ENCODE assay signal across 19 cellular contexts in the genomic region with DNA sequence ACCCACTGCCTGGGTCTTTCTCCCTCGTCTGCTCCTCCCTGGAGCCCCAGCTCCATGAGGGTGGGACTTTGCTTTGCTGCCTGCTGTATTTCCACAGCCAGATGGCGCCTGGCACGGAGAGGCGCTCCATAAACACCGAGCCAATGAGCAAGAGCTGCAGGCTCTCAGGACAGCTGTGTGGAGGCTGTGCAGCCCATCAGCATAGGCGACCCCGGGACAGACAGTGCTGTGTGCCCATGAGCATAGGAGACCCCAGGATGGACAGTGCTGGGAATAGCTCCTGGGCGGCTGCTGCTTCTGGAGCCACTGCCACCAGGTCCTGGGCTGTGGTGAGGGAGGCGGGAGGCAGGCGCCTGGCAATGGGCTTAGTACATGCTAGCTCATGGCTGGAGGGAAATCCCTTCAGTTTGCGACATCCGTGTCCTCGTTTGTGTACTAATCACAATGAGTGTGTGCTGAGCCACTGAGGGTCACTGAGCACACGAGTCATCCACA. TPM values are rescaled to one million over a fixed set of nuclear protein-coding genes. Genes with fewer than 3 reads are reported as not detected.
DNase-seq lines count a peak whose midpoint lies in the region; ATAC-seq, FAIRE-seq and TF ChIP-seq lines count a peak whose summit lies in the region.
"Had no signal": no experiment of that assay in that cellular context is flagged by ENCODE, and none has a peak within 500 bp of the region (broad histone marks: within the 10 kb centered on the region; RNA-seq: fewer than 3 reads in every experiment).

No MANE protein-coding gene starts in this region.

- no peak for FAIRE-seq in HepG2 (lab: Jason Lieb, UNC)

- no peak overlapping the region for H2AFZ ChIP-seq in HepG2 (ENCODE audit: low read length)

- no peak overlapping the region for H3K4me3 ChIP-seq in brain microvascular endothelial cell (ENCODE audit: low read depth, low read length)
- H3K4me3 ChIP-seq in HepG2 (replicated peaks in 1 of 3; ENCODE audit: insufficient read depth in 1 of 3, low read depth in 2 of 3, low read length in 3 of 3), result no peak overlapping the region
- H3K4me3 ChIP-seq: heart right ventricle, uterus had no signal

- H3K9me3 Mint-ChIP-seq in immature natural killer cell, result no peaks in the 10 kb centered on the region
- H3K9me3 Mint-ChIP-seq: T-helper 1 cell treated with Interleukin-12 subunit alpha and Interleukin-12 subunit beta and Interleukin-4 antibody, amounts not matched to agents 30 μg/mL and 1 μg/mL, for 36 hours had no signal

- H3K9ac ChIP-seq in HepG2 (ENCODE audit: insufficient read depth, low read depth, low read length), result no peak overlapping the region

- BruUV-seq in HepG2 (replicated peaks; lab: Mats Ljungman, UMichigan), result no TSS peak

- TF ChIP-seq RAD21 in HepG2 (CRISPR knock-in tag; IDR thresholded peaks at IDR 0.05), result no peak

- peak; percentile 58 for ATAC-seq in HepG2
- ATAC-seq: naive thymus-derived CD8-positive, alpha-beta T cell had no signal

- peak; percentile 58 for DNase-seq in activated effector memory CD4-positive, alpha-beta T cell treated with anti-CD3 and anti-CD28 coated beads, Interleukin-2, amount 50 U/mL, for 16 hours
- no peak for DNase-seq in activated effector memory CD4-positive, alpha-beta T cell treated with Interleukin-2 at 50 U/mL for 16 hours
- DNase-seq in brain microvascular endothelial cell (no peak), HepG2 (ENCODE audit: low spot score) (no peak), immature natural killer cell (no peak), HPDE6-E6E7 (ENCODE audit: extremely low spot score) (no peak), GM10266 (ENCODE audit: extremely low spot score) (no peak), NCI-H2081 treated with DMSO at 0.1 percent for 48 hours (lab: John Stamatoyannopoulos, UW) (no peak)
- DNase-seq: activated CD4-positive, alpha-beta T cell treated with anti-CD3 and anti-CD28 coated beads for 4 hours; activated T-cell treated with anti-CD3 and anti-CD28 coated beads, Interleukin-2, amount 50 U/mL, for 1 hour; erythroblast; heart right ventricle; KBM-7; naive thymus-derived CD8-positive, alpha-beta T cell; NCI-H526; right cardiac atrium; stimulated activated CD4-positive, alpha-beta T cell treated with anti-CD3 and anti-CD28 coated beads, Interleukin-4, amount 100 ng/mL, for 24 hours; uterus had no signal

- H3K79me2 ChIP-seq in HepG2 (ENCODE audit: insufficient read depth, low read length), result no peaks in the 10 kb centered on the region

- H3K27ac Mint-ChIP-seq in immature natural killer cell, result no peak overlapping the region
- H3K27ac Mint-ChIP-seq: naive thymus-derived CD8-positive, alpha-beta T cell; T-helper 1 cell treated with Interleukin-12 subunit alpha and Interleukin-12 subunit beta and Interleukin-4 antibody, amounts not matched to agents 30 μg/mL and 1 μg/mL, for 36 hours had no signal

- H3K36me3 ChIP-seq in brain microvascular endothelial cell (replicated peaks) (peaks cover 26% of the 10 kb centered on the region), HepG2 (replicated peaks in 1 of 2; ENCODE audit: control insufficient read depth in 1 of 2, insufficient read depth in 2 of 2, low read length in 2 of 2) (peaks cover 13 to 57% of the 10 kb centered on the region in 2 experiments; a peak in 4 of 5 replicates)
- H3K36me3 ChIP-seq: uterus had no signal

- H3K9me3 ChIP-seq in HepG2 (ENCODE audit: low read length), result no peaks in the 10 kb centered on the region
- H3K9me3 ChIP-seq: heart right ventricle, uterus had no signal

- H4K20me1 ChIP-seq in HepG2 (ENCODE audit: insufficient read depth, low read length), result no peaks in the 10 kb centered on the region

- no peak overlapping the region for H3K4me3 Mint-ChIP-seq in immature natural killer cell
- H3K4me3 Mint-ChIP-seq: naive thymus-derived CD8-positive, alpha-beta T cell; T-helper 1 cell treated with Interleukin-12 subunit alpha and Interleukin-12 subunit beta and Interleukin-4 antibody, amounts not matched to agents 30 μg/mL and 1 μg/mL, for 36 hours had no signal

- H3K36me3 Mint-ChIP-seq in immature natural killer cell, result peaks cover 22 to 56% (median 25%) of the 10 kb centered on the region in 3 donors

- TF ChIP-seq POLR2A in HepG2 (IDR thresholded peaks at IDR 0.05; ENCODE audit: insufficient read depth in 1 of 2, low read depth in 2 of 2, low read length in 2 of 2), result no peak

- POLR2A ChIA-PET in HepG2 (lab: Yijun Ruan, JAX), result interaction anchor here (0.9 kb wide), 1 partner anchor 52 kb away, joined by 3 read pairs; no protein-coding TSS in a partner anchor

- H3K27me3 Mint-ChIP-seq in immature natural killer cell (ENCODE audit: low read depth in 3 of 3), result peaks cover 0 to 2% (median 0%) of the 10 kb centered on the region in 3 donors
- H3K27me3 Mint-ChIP-seq: naive thymus-derived CD8-positive, alpha-beta T cell had no signal

- CTCF ChIA-PET in HepG2 (lab: Yijun Ruan, JAX; ENCODE audit: low intra/inter-chr PET ratio, low total read pairs), result no interaction called here

- H3K27ac ChIP-seq in brain microvascular endothelial cell, result no peak overlapping the region
- H3K27ac ChIP-seq in HepG2 (ENCODE audit: extremely low read length, insufficient read depth, low read length), result no peak overlapping the region
- H3K27ac ChIP-seq: heart right ventricle, uterus had no signal

- intact Hi-C loops in HepG2 (cut with micrococcal nuclease; ENCODE audit: unreplicated experiment), result no loop called here

- no peaks in the 10 kb centered on the region for H3K4me1 ChIP-seq in HepG2 (ENCODE audit: insufficient read depth, low read length)
- H3K4me1 ChIP-seq: heart right ventricle, uterus had no signal

- H3K4me1 Mint-ChIP-seq in immature natural killer cell, result no peaks in the 10 kb centered on the region
- H3K4me1 Mint-ChIP-seq: naive thymus-derived CD8-positive, alpha-beta T cell had no signal

- no peak for TF ChIP-seq EP300 in HepG2 (IDR thresholded peaks at IDR 0.05; ENCODE audit: low read depth in 2 of 2, low read length in 2 of 2)
- no peak for TF ChIP-seq EP300 in HepG2 (CRISPR knock-in tag; IDR thresholded peaks at IDR 0.05; ENCODE audit: borderline replicate concordance)

- WGBS in HepG2 (ENCODE audit: low lambda C conversion rate), result 95% methylated on average over 5 of the region's 14 CpGs

- in situ Hi-C loops in brain microvascular endothelial cell (cut with HindIII; ENCODE audit: low pct_ligation_motif_present, low sequenced_read_pairs), result no loop called here
- in situ Hi-C loops in HepG2 (cut with HindIII; ENCODE audit: extremely low pct_ligation_motif_present, low pct_unique_long_range_greater_than_20kb), result no loop called here

- H3K27me3 ChIP-seq in brain microvascular endothelial cell (replicated peaks), result no peaks in the 10 kb centered on the region
- H3K27me3 ChIP-seq in HepG2 (ENCODE audit: control insufficient read depth in 1 of 2, insufficient read depth in 2 of 2, low read length in 2 of 2), result no peaks in the 10 kb centered on the region
- H3K27me3 ChIP-seq: heart right ventricle, uterus had no signal

- no peak overlapping the region for H3K4me2 ChIP-seq in HepG2 (ENCODE audit: low read depth, low read length)

- TF ChIP-seq CTCF in brain microvascular endothelial cell (IDR thresholded peaks at IDR 0.05; ENCODE audit: low read depth, low read length, missing control alignments) (peak; percentile 18), HepG2 (CRISPR knock-in tag; IDR thresholded peaks at IDR 0.05) (peak; percentile 16; the same call in 1 of the 2 replicates), GM10266 (IDR thresholded peaks at IDR 0.05; ENCODE audit: control insufficient read depth, insufficient read depth, low read depth, missing control alignments) (no peak)

RNA-seq across cellular contexts. Expression of a gene that starts 29.2 kb away (rescaled TPM):
- 20.4 and 33.8 TPM in 2 replicates for total RNA-seq in HepG2 (2016; rRNA removed; fragmentation: Illumina TruSeq; extraction: Trizol)
- 4.7 and 5.7 TPM in 2 replicates for total RNA-seq in HepG2 (2016; cell fraction: cytosol; rRNA removed; fragmentation: Illumina TruSeq; extraction: Trizol; ENCODE audit: low read depth)
- 17.2 and 21.3 TPM in 2 replicates for total RNA-seq in HepG2 (2016; cell fraction: insoluble cytoplasmic fraction; rRNA removed; fragmentation: Illumina TruSeq; extraction: Trizol)
- total RNA-seq in HepG2 (2016; cell fraction: membrane; rRNA removed; fragmentation: Illumina TruSeq; extraction: Trizol), result 17.1 and 18.2 TPM in 2 replicates
- 17.8 and 20.6 TPM in 2 replicates for total RNA-seq in HepG2 (2016; cell fraction: nucleus; rRNA removed; fragmentation: Illumina TruSeq; extraction: Trizol)
- polyA plus RNA-seq in HepG2 (2011; rRNA removed), result 19.0 and 30.1 TPM in 2 replicates
- 11.3 and 14.0 TPM in 2 replicates for polyA plus RNA-seq in HepG2 (2011; cell fraction: cytosol; rRNA removed)
- polyA plus RNA-seq in HepG2 (2011; cell fraction: nucleus; rRNA removed), result 34.2 TPM in 2 replicates
- 18.2 and 19.8 TPM in 2 replicates for polyA plus RNA-seq in HepG2 (2012)
- 5.7 and 6.7 TPM in 2 replicates for polyA plus RNA-seq in HepG2 (2016; cell fraction: cytosol; fragmentation: Illumina TruSeq; extraction: Trizol; ENCODE audit: low read depth)
- polyA plus RNA-seq in HepG2 (2016; cell fraction: insoluble cytoplasmic fraction; fragmentation: Illumina TruSeq; extraction: Trizol; ENCODE audit: low read depth), result 33.6 and 43.4 TPM in 2 replicates
- 16.8 and 19.5 TPM in 2 replicates for polyA plus RNA-seq in HepG2 (2016; cell fraction: membrane; fragmentation: Illumina TruSeq; extraction: Trizol; ENCODE audit: low read depth)
- 33.5 and 33.9 TPM in 2 replicates for polyA plus RNA-seq in HepG2 (2016; cell fraction: nucleus; fragmentation: Illumina TruSeq; extraction: Trizol; ENCODE audit: insufficient read depth, low read depth)
- polyA minus RNA-seq in HepG2 (2011; rRNA and poly(A)+ RNA removed; ENCODE audit: low replicate concordance), result 21.1 and 36.0 TPM in 2 replicates
- 17.0 and 22.2 TPM in 2 replicates for polyA minus RNA-seq in HepG2 (2011; cell fraction: cytosol; rRNA and poly(A)+ RNA removed)
- 32.4 and 38.9 TPM in 2 replicates for polyA minus RNA-seq in HepG2 (2011; cell fraction: nucleus; rRNA and poly(A)+ RNA removed)
- polyA plus RNA-seq in immature natural killer cell, result 10 to 100 TPM in 2 of 3 donors, 1 to 10 TPM in 1; 2.5 to 32.7 (median 18.2) TPM

RNA-seq across cellular contexts. Expression of a gene that starts 29.4 kb away (rescaled TPM):
- total RNA-seq in HepG2 (2016; rRNA removed; fragmentation: Illumina TruSeq; extraction: Trizol), result 8.7 and 9.3 TPM in 2 replicates
- 1.4 and 1.6 TPM in 2 replicates for total RNA-seq in HepG2 (2016; cell fraction: cytosol; rRNA removed; fragmentation: Illumina TruSeq; extraction: Trizol; ENCODE audit: low read depth)
- total RNA-seq in HepG2 (2016; cell fraction: insoluble cytoplasmic fraction; rRNA removed; fragmentation: Illumina TruSeq; extraction: Trizol), result 8.7 and 9.2 TPM in 2 replicates
- 4.1 and 4.7 TPM in 2 replicates for total RNA-seq in HepG2 (2016; cell fraction: membrane; rRNA removed; fragmentation: Illumina TruSeq; extraction: Trizol)
- 5.0 and 6.1 TPM in 2 replicates for total RNA-seq in HepG2 (2016; cell fraction: nucleus; rRNA removed; fragmentation: Illumina TruSeq; extraction: Trizol)
- 4.6 and 4.8 TPM in 2 replicates for polyA plus RNA-seq in HepG2 (2011; rRNA removed)
- polyA plus RNA-seq in HepG2 (2011; cell fraction: cytosol; rRNA removed), result 3.6 and 3.7 TPM in 2 replicates
- 7.8 and 8.5 TPM in 2 replicates for polyA plus RNA-seq in HepG2 (2011; cell fraction: nucleus; rRNA removed)
- polyA plus RNA-seq in HepG2 (2012), result 3.3 and 3.7 TPM in 2 replicates
- 0.69 and 0.75 TPM in 2 replicates for polyA plus RNA-seq in HepG2 (2016; cell fraction: cytosol; fragmentation: Illumina TruSeq; extraction: Trizol; ENCODE audit: low read depth)
- polyA plus RNA-seq in HepG2 (2016; cell fraction: insoluble cytoplasmic fraction; fragmentation: Illumina TruSeq; extraction: Trizol; ENCODE audit: low read depth), result 6.4 and 7.8 TPM in 2 replicates
- polyA plus RNA-seq in HepG2 (2016; cell fraction: membrane; fragmentation: Illumina TruSeq; extraction: Trizol; ENCODE audit: low read depth), result 1.5 and 1.9 TPM in 2 replicates
- 17.0 and 22.7 TPM in 2 replicates for polyA plus RNA-seq in HepG2 (2016; cell fraction: nucleus; fragmentation: Illumina TruSeq; extraction: Trizol; ENCODE audit: insufficient read depth, low read depth)
- 3.1 and 7.0 TPM in 2 replicates for polyA minus RNA-seq in HepG2 (2011; rRNA and poly(A)+ RNA removed; ENCODE audit: low replicate concordance)
- polyA minus RNA-seq in HepG2 (2011; cell fraction: cytosol; rRNA and poly(A)+ RNA removed), result 1.3 and 2.0 TPM in 2 replicates
- polyA minus RNA-seq in HepG2 (2011; cell fraction: nucleus; rRNA and poly(A)+ RNA removed), result 2.4 and 3.9 TPM in 2 replicates
- polyA plus RNA-seq in immature natural killer cell, result 10 to 100 TPM in 2 of 3 donors, 1 to 10 TPM in 1; 8.3 to 25.6 (median 11.9) TPM

RNA-seq across cellular contexts. Expression of a gene that starts 31.6 kb away (rescaled TPM):
- total RNA-seq in HepG2 (2016; rRNA removed; fragmentation: Illumina TruSeq; extraction: Trizol), result 52.4 and 52.5 TPM in 2 replicates
- 6.5 and 7.6 TPM in 2 replicates for total RNA-seq in HepG2 (2016; cell fraction: cytosol; rRNA removed; fragmentation: Illumina TruSeq; extraction: Trizol; ENCODE audit: low read depth)
- 47.8 and 53.6 TPM in 2 replicates for total RNA-seq in HepG2 (2016; cell fraction: insoluble cytoplasmic fraction; rRNA removed; fragmentation: Illumina TruSeq; extraction: Trizol)
- 11.1 and 12.6 TPM in 2 replicates for total RNA-seq in HepG2 (2016; cell fraction: membrane; rRNA removed; fragmentation: Illumina TruSeq; extraction: Trizol)
- 22.3 and 30.2 TPM in 2 replicates for total RNA-seq in HepG2 (2016; cell fraction: nucleus; rRNA removed; fragmentation: Illumina TruSeq; extraction: Trizol)
- polyA plus RNA-seq in HepG2 (2011; rRNA removed) (18.3 and 20.2 TPM in 2 replicates), immature natural killer cell (10 to 100 TPM; 19.3 to 28.3 (median 27.7) TPM)
- polyA plus RNA-seq in HepG2 (2011; cell fraction: cytosol; rRNA removed), result 11.1 and 11.8 TPM in 2 replicates
- polyA plus RNA-seq in HepG2 (2011; cell fraction: nucleus; rRNA removed), result 22.8 and 33.3 TPM in 2 replicates
- polyA plus RNA-seq in HepG2 (2012), result 19.1 and 36.0 TPM in 2 replicates
- 3.5 and 3.9 TPM in 2 replicates for polyA plus RNA-seq in HepG2 (2016; cell fraction: cytosol; fragmentation: Illumina TruSeq; extraction: Trizol; ENCODE audit: low read depth)
- polyA plus RNA-seq in HepG2 (2016; cell fraction: insoluble cytoplasmic fraction; fragmentation: Illumina TruSeq; extraction: Trizol; ENCODE audit: low read depth), result 46.2 and 54.8 TPM in 2 replicates
- polyA plus RNA-seq in HepG2 (2016; cell fraction: membrane; fragmentation: Illumina TruSeq; extraction: Trizol; ENCODE audit: low read depth), result 9.2 and 9.3 TPM in 2 replicates
- polyA plus RNA-seq in HepG2 (2016; cell fraction: nucleus; fragmentation: Illumina TruSeq; extraction: Trizol; ENCODE audit: insufficient read depth, low read depth), result 63.9 and 68.5 TPM in 2 replicates
- polyA minus RNA-seq in HepG2 (2011; rRNA and poly(A)+ RNA removed; ENCODE audit: low replicate concordance), result 12.3 and 17.4 TPM in 2 replicates
- 12.0 and 18.0 TPM in 2 replicates for polyA minus RNA-seq in HepG2 (2011; cell fraction: cytosol; rRNA and poly(A)+ RNA removed)
- polyA minus RNA-seq in HepG2 (2011; cell fraction: nucleus; rRNA and poly(A)+ RNA removed), result 10.1 and 11.3 TPM in 2 replicates

RNA-seq across cellular contexts. Expression of a gene that starts 55.3 kb away (rescaled TPM):
- 55.8 and 56.3 TPM in 2 replicates for total RNA-seq in HepG2 (2016; rRNA removed; fragmentation: Illumina TruSeq; extraction: Trizol)
- total RNA-seq in HepG2 (2016; cell fraction: cytosol; rRNA removed; fragmentation: Illumina TruSeq; extraction: Trizol; ENCODE audit: low read depth), result 360 and 516 TPM in 2 replicates
- 54.3 and 58.0 TPM in 2 replicates for total RNA-seq in HepG2 (2016; cell fraction: insoluble cytoplasmic fraction; rRNA removed; fragmentation: Illumina TruSeq; extraction: Trizol)
- 94.8 and 147 TPM in 2 replicates for total RNA-seq in HepG2 (2016; cell fraction: membrane; rRNA removed; fragmentation: Illumina TruSeq; extraction: Trizol)
- total RNA-seq in HepG2 (2016; cell fraction: nucleus; rRNA removed; fragmentation: Illumina TruSeq; extraction: Trizol), result 35.3 and 45.5 TPM in 2 replicates
- 12.4 and 22.2 TPM in 2 replicates for polyA plus RNA-seq in HepG2 (2011; rRNA removed)
- 15.0 and 35.9 TPM in 2 replicates for polyA plus RNA-seq in HepG2 (2011; cell fraction: cytosol; rRNA removed)
- polyA plus RNA-seq in HepG2 (2011; cell fraction: nucleus; rRNA removed), result 20.1 and 21.5 TPM in 2 replicates
- polyA plus RNA-seq in HepG2 (2012), result 18.7 and 18.9 TPM in 2 replicates
- 172 and 230 TPM in 2 replicates for polyA plus RNA-seq in HepG2 (2016; cell fraction: cytosol; fragmentation: Illumina TruSeq; extraction: Trizol; ENCODE audit: low read depth)
- polyA plus RNA-seq in HepG2 (2016; cell fraction: insoluble cytoplasmic fraction; fragmentation: Illumina TruSeq; extraction: Trizol; ENCODE audit: low read depth), result 45.5 and 47.9 TPM in 2 replicates
- polyA plus RNA-seq in HepG2 (2016; cell fraction: membrane; fragmentation: Illumina TruSeq; extraction: Trizol; ENCODE audit: low read depth), result 82.1 and 104 TPM in 2 replicates
- 32.0 and 32.8 TPM in 2 replicates for polyA plus RNA-seq in HepG2 (2016; cell fraction: nucleus; fragmentation: Illumina TruSeq; extraction: Trizol; ENCODE audit: insufficient read depth, low read depth)
- polyA minus RNA-seq in HepG2 (2011; rRNA and poly(A)+ RNA removed; ENCODE audit: low replicate concordance), result 29.5 TPM in 1 of 2 replicates, not detected in the other
- polyA minus RNA-seq in HepG2 (2011; cell fraction: cytosol; rRNA and poly(A)+ RNA removed), result 18.6 and 19.1 TPM in 2 replicates
- polyA minus RNA-seq in HepG2 (2011; cell fraction: nucleus; rRNA and poly(A)+ RNA removed), result 17.1 and 18.4 TPM in 2 replicates
- polyA plus RNA-seq in immature natural killer cell, result under 1 TPM in 1 of 3 donors, not detected in 2; 0.96 TPM
